ENCODE assay signal across 1 cellular context in genomic region chr10:131019696-131020095, GRCh38.
TF ChIP-seq lines count a peak whose summit lies in the region.

No MANE protein-coding gene starts in this region.

TF ChIP-seq in H1, 55 proteins besides CTCF, POLR2A, EP300 and RAD21:
- TF ChIP-seq EGR1 (IDR thresholded peaks at IDR 0.05; ENCODE audit: borderline replicate concordance, low read depth, low read length), result no peak
- no peak for TF ChIP-seq CREB1 (IDR thresholded peaks at IDR 0.05)
- no peak for TF ChIP-seq GABPA (IDR thresholded peaks at IDR 0.05; ENCODE audit: borderline replicate concordance, insufficient read depth, low read length)
- TF ChIP-seq PHF8 (conservative IDR thresholded peaks at IDR 0.05; ENCODE audit: low read depth, low read length), result no peak
